In genomic region chr17:46044989-46045388, GRCh38 we compare ENCODE assay signal across 17 cellular contexts. TPM values are rescaled to one million over a fixed set of nuclear protein-coding genes. Genes with fewer than 3 reads are reported as not detected.
DNase-seq lines count a peak whose midpoint lies in the region; ATAC-seq and TF ChIP-seq lines count a peak whose summit lies in the region.
"Had no signal": no experiment of that assay in that cellular context is flagged by ENCODE, and none has a peak within 500 bp of the region (broad histone marks: within the 10 kb centered on the region; RNA-seq: fewer than 3 reads in every experiment).

No MANE protein-coding gene starts in this region.

- H4K20me1 ChIP-seq in GM23338 (replicated peaks; ENCODE audit: insufficient read depth) (peaks cover 12% of the 10 kb centered on the region), hepatocyte (ENCODE audit: insufficient read depth, poor library complexity, severe bottlenecking) (peaks cover 11% of the 10 kb centered on the region)

- H3K4me1 ChIP-seq in GM23338 (ENCODE audit: insufficient read depth) (no peaks in the 10 kb centered on the region), hepatocyte (ENCODE audit: insufficient read depth) (peaks cover 23% of the 10 kb centered on the region)

- H3K4me3 Mint-ChIP-seq in GM23338, result no peak overlapping the region
- H3K4me3 Mint-ChIP-seq in activated T-helper 17 cell treated with anti-CD3 and anti-CD28 coated beads, Interleukin-2, amount 50 U/mL, for 72 hours, result no peak overlapping the region
- no peak overlapping the region for H3K4me3 Mint-ChIP-seq in stimulated activated effector memory CD8-positive, alpha-beta T cell treated with anti-CD3 and anti-CD28 coated beads, Interleukin-12 subunit alpha, Interleukin-12 subunit beta, amount 100 ng/mL, for 72 hours
- H3K4me3 Mint-ChIP-seq: activated CD4-positive, alpha-beta memory T cell treated with anti-CD3 and anti-CD28 coated beads for 36 hours had no signal

- H3F3A ChIP-seq in GM23338 (replicated peaks; ENCODE audit: low read depth), result peaks cover 8% of the 10 kb centered on the region; the same call in 1 of the 2 replicates

- no peak overlapping the region for H3K4me2 ChIP-seq in GM23338
- H3K4me2 ChIP-seq in hepatocyte, result no peak overlapping the region

- H3K79me2 ChIP-seq in GM23338 (replicated peaks; ENCODE audit: insufficient read depth) (peaks cover 18% of the 10 kb centered on the region), hepatocyte (peaks cover 27% of the 10 kb centered on the region)

- H3K4me1 Mint-ChIP-seq in GM23338, result peaks cover 18% of the 10 kb centered on the region
- peaks cover 13% of the 10 kb centered on the region for H3K4me1 Mint-ChIP-seq in activated T-helper 17 cell treated with anti-CD3 and anti-CD28 coated beads, Interleukin-2, amount 50 U/mL, for 72 hours
- H3K4me1 Mint-ChIP-seq in stimulated activated effector memory CD8-positive, alpha-beta T cell treated with anti-CD3 and anti-CD28 coated beads, Interleukin-12 subunit alpha, Interleukin-12 subunit beta, amount 100 ng/mL, for 72 hours, result peaks cover 19% of the 10 kb centered on the region

- H3K27ac Mint-ChIP-seq in GM23338, result no peak overlapping the region
- H3K27ac Mint-ChIP-seq in activated T-helper 17 cell treated with anti-CD3 and anti-CD28 coated beads, Interleukin-2, amount 50 U/mL, for 72 hours, result peak overlapping the region; percentile 49
- peak overlapping the region; percentile 52 for H3K27ac Mint-ChIP-seq in stimulated activated effector memory CD8-positive, alpha-beta T cell treated with anti-CD3 and anti-CD28 coated beads, Interleukin-12 subunit alpha, Interleukin-12 subunit beta, amount 100 ng/mL, for 72 hours
- H3K27ac Mint-ChIP-seq: activated CD4-positive, alpha-beta memory T cell treated with anti-CD3 and anti-CD28 coated beads for 36 hours had no signal

- TF ChIP-seq CTCF in GM23338 (conservative IDR thresholded peaks at IDR 0.05; ENCODE audit: low read depth in 2 of 2), result no peak
- TF ChIP-seq CTCF in hepatocyte (IDR thresholded peaks at IDR 0.05; ENCODE audit: poor library complexity), result no peak

- no peak for DNase-seq in GM23338 (ENCODE audit: low spot score)
- no peak for DNase-seq in hepatocyte (ENCODE audit: low spot score)
- DNase-seq in stimulated activated effector memory CD8-positive, alpha-beta T cell treated with anti-CD3 and anti-CD28 coated beads, Interleukin-12 subunit alpha, Interleukin-12 subunit beta, amount 100 ng/mL, for 72 hours (ENCODE audit: low spot score in 2 of 2), result no peak
- DNase-seq in NCI-H2081 (lab: John Stamatoyannopoulos, UW), result no peak
- no peak for DNase-seq in NCI-H524 treated with DMSO at 0.1 percent for 48 hours (lab: John Stamatoyannopoulos, UW)
- DNase-seq: SIG-M5 had no signal

- 60% methylated on average over 2 of the region's 2 CpGs for WGBS in hepatocyte (ENCODE audit: low lambda C conversion rate, missing lambda C conversion rate)

- H3K9me2 ChIP-seq in GM23338 (ENCODE audit: insufficient read depth) (no peaks in the 10 kb centered on the region), hepatocyte (replicated peaks; ENCODE audit: insufficient read depth) (no peaks in the 10 kb centered on the region)

- no peaks in the 10 kb centered on the region for H3K27me3 ChIP-seq in GM23338 (ENCODE audit: insufficient read depth)
- no peaks in the 10 kb centered on the region for H3K27me3 ChIP-seq in hepatocyte
- H3K27me3 ChIP-seq: breast epithelium, neutrophil had no signal

- no peaks in the 10 kb centered on the region for H3K9me3 Mint-ChIP-seq in GM23338
- H3K9me3 Mint-ChIP-seq in activated T-helper 17 cell treated with anti-CD3 and anti-CD28 coated beads, Interleukin-2, amount 50 U/mL, for 72 hours, result no peaks in the 10 kb centered on the region
- no peaks in the 10 kb centered on the region for H3K9me3 Mint-ChIP-seq in stimulated activated effector memory CD8-positive, alpha-beta T cell treated with anti-CD3 and anti-CD28 coated beads, Interleukin-12 subunit alpha, Interleukin-12 subunit beta, amount 100 ng/mL, for 72 hours
- H3K9me3 Mint-ChIP-seq: activated CD4-positive, alpha-beta memory T cell treated with anti-CD3 and anti-CD28 coated beads for 36 hours had no signal

- H3K27ac ChIP-seq in GM23338 (ENCODE audit: low read depth), result peak overlapping the region; percentile 55; the same call in 1 of the 2 replicates
- H3K27ac ChIP-seq in hepatocyte, result peak overlapping the region; percentile 5
- H3K27ac ChIP-seq: GM23248 had no signal

- no peaks in the 10 kb centered on the region for H3K9me3 ChIP-seq in hepatocyte (ENCODE audit: low read depth)
- H3K9me3 ChIP-seq: breast epithelium, neutrophil had no signal

- ATAC-seq in GM23338 (no peak), HG03342 (IDR thresholded peaks at IDR 0.05; ENCODE audit: unreplicated experiment) (no peak), HG03439 (IDR thresholded peaks at IDR 0.05; ENCODE audit: unreplicated experiment) (no peak)
- no peak for ATAC-seq in activated T-helper 17 cell treated with anti-CD3 and anti-CD28 coated beads, Interleukin-2, amount 50 U/mL, for 72 hours (replicated peaks)
- ATAC-seq in stimulated activated effector memory CD8-positive, alpha-beta T cell treated with anti-CD3 and anti-CD28 coated beads, Interleukin-12 subunit alpha, Interleukin-12 subunit beta, amount 100 ng/mL, for 72 hours, result no peak

- H3K36me3 ChIP-seq in GM23338 (ENCODE audit: insufficient read depth) (peaks cover 43% of the 10 kb centered on the region), hepatocyte (replicated peaks; ENCODE audit: insufficient read depth, low read depth) (peaks cover 3% of the 10 kb centered on the region)
- H3K36me3 ChIP-seq: breast epithelium had no signal

- peaks cover 3% of the 10 kb centered on the region for H3K27me3 Mint-ChIP-seq in GM23338 (ENCODE audit: insufficient read depth, low read depth, poor library complexity)
- no peaks in the 10 kb centered on the region for H3K27me3 Mint-ChIP-seq in activated T-helper 17 cell treated with anti-CD3 and anti-CD28 coated beads, Interleukin-2, amount 50 U/mL, for 72 hours
- H3K27me3 Mint-ChIP-seq: activated CD4-positive, alpha-beta memory T cell treated with anti-CD3 and anti-CD28 coated beads for 36 hours had no signal

- H2AFZ ChIP-seq in GM23338, result no peak overlapping the region
- H2AFZ ChIP-seq in hepatocyte, result no peak overlapping the region
- H2AFZ ChIP-seq: GM23248 had no signal

- no peak overlapping the region for H3K4me3 ChIP-seq in GM23338
- H3K4me3 ChIP-seq in hepatocyte, result no peak overlapping the region
- H3K4me3 ChIP-seq: breast epithelium, GM23248 had no signal

- H3K36me3 Mint-ChIP-seq in GM23338 (ENCODE audit: low read depth), result peaks cover 77% of the 10 kb centered on the region
- peaks cover 97% of the 10 kb centered on the region for H3K36me3 Mint-ChIP-seq in activated T-helper 17 cell treated with anti-CD3 and anti-CD28 coated beads, Interleukin-2, amount 50 U/mL, for 72 hours (ENCODE audit: low read depth)
- H3K36me3 Mint-ChIP-seq in stimulated activated effector memory CD8-positive, alpha-beta T cell treated with anti-CD3 and anti-CD28 coated beads, Interleukin-12 subunit alpha, Interleukin-12 subunit beta, amount 100 ng/mL, for 72 hours, result peaks cover 100% of the 10 kb centered on the region

TF ChIP-seq in GM23338, 12 proteins besides CTCF, POLR2A, EP300 and RAD21:
- no peak for TF ChIP-seq ZNF331 (CRISPR knock-in tag; IDR thresholded peaks at IDR 0.05; ENCODE audit: low read depth)

RNA-seq across cellular contexts. Expression of gene STH, which starts 45.9 kb away (rescaled TPM):
- total RNA-seq in GM23338 (2014; rRNA removed; shearing (Covaris generic)), result not detected in 2 replicates
- polyA plus RNA-seq in GM23338 (2016; fragmentation: Nextera tagmentation; extraction: Ambion mirVana), result 0.55 TPM in 1 of 2 replicates, not detected in the other
- not detected for total RNA-seq in activated T-helper 17 cell treated with anti-CD3 and anti-CD28 coated beads, Interleukin-2, amount 50 U/mL, for 72 hours
- total RNA-seq in hepatocyte, result not detected in 2 replicates
- not detected in 2 replicates for polyA plus RNA-seq in hepatocyte
- total RNA-seq: activated CD4-positive, alpha-beta memory T cell treated with anti-CD3 and anti-CD28 coated beads for 36 hours; breast epithelium; dermis microvascular lymphatic vessel endothelial cell; GM23248; HT-29; left colon had no signal
- polyA plus RNA-seq: GM23248, thymus had no signal
